Comparison of ENCODE assay signal across 1 cellular context in genomic region chr10:30383366-30383765, GRCh38.
TF ChIP-seq lines count a peak whose summit lies in the region.

No MANE protein-coding gene starts in this region.

TF ChIP-seq in HepG2, 621 proteins besides CTCF, POLR2A, EP300 and RAD21:
- TF ChIP-seq ZNF501 (CRISPR knock-in tag; IDR thresholded peaks at IDR 0.05) (no peak), PHF8 (CRISPR knock-in tag; IDR thresholded peaks at IDR 0.05) (no peak), ZNF75D (CRISPR knock-in tag; IDR thresholded peaks at IDR 0.05; ENCODE audit: borderline replicate concordance) (no peak), ZNF629 (CRISPR knock-in tag; conservative IDR thresholded peaks at IDR 0.05) (no peak), NR2F6 (IDR thresholded peaks at IDR 0.05) (no peak), NR2F6 (CRISPR knock-in tag; IDR thresholded peaks at IDR 0.05) (no peak), ZBTB39 (CRISPR knock-in tag; IDR thresholded peaks at IDR 0.05) (no peak), MIER2 (CRISPR knock-in tag; IDR thresholded peaks at IDR 0.05) (no peak), MXD3 (CRISPR knock-in tag; IDR thresholded peaks at IDR 0.05) (no peak), PPARG (CRISPR knock-in tag; conservative IDR thresholded peaks at IDR 0.05) (no peak), ZNF503 (CRISPR knock-in tag; IDR thresholded peaks at IDR 0.05) (no peak), ADNP (CRISPR knock-in tag; IDR thresholded peaks at IDR 0.05) (no peak), SCMH1 (CRISPR knock-in tag; IDR thresholded peaks at IDR 0.05; ENCODE audit: borderline replicate concordance) (no peak), RERE (CRISPR knock-in tag; IDR thresholded peaks at IDR 0.05; ENCODE audit: low read depth) (no peak), SRSF9 (IDR thresholded peaks at IDR 0.05; ENCODE audit: borderline replicate concordance, insufficient read depth, low read depth, low read length, poor library complexity, severe bottlenecking) (no peak), FOXA1 (IDR thresholded peaks at IDR 0.05) (no peak), FOXA1 (CRISPR knock-in tag; IDR thresholded peaks at IDR 0.05) (no peak), NFRKB (IDR thresholded peaks at IDR 0.05) (no peak), ZNF678 (CRISPR knock-in tag; IDR thresholded peaks at IDR 0.05) (no peak), ZBTB49 (CRISPR knock-in tag; IDR thresholded peaks at IDR 0.05; ENCODE audit: borderline replicate concordance) (no peak), ZNF205 (CRISPR knock-in tag; IDR thresholded peaks at IDR 0.05) (no peak)
- TF ChIP-seq, protein P1, sequence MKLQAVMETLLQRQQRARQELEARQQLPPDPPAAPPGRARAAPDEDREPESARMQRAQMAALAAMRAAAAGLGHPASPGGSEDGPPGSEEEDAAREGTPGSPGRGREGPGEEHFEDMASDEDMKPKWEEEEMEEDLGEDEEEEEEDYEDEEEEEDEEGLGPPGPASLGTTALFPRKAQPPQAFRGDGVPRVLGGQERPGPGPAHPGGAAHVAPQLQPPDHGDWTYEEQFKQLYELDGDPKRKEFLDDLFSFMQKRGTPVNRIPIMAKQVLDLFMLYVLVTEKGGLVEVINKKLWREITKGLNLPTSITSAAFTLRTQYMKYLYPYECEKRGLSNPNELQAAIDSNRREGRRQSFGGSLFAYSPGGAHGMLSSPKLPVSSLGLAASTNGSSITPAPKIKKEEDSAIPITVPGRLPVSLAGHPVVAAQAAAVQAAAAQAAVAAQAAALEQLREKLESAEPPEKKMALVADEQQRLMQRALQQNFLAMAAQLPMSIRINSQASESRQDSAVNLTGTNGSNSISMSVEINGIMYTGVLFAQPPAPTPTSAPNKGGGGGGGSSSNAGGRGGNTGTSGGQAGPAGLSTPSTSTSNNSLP (IDR thresholded peaks at IDR 0.05; ENCODE audit: low read depth, low read length): no peak
TF ChIP-seq in HepG2: peak in this region for 0.
